Comparison of ENCODE assay signal across 28 cellular contexts in the genomic region with DNA sequence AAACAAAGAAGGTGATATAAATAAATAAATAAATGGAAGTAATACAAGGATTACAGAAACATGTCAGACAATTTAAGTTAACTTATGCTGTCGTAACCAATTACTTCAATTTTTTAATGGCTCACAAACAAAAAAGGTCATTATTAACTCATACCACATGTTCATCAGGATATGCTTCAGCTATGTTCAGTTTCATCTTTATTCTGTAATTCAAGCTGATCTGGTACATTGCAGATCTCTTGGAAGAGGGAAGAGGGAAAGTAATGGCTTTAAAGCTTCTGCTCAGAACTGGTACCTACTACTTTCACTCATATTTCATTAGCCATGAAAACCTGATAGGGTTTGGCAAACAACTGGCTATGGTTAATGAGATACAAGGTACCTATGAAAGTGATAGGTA.
"Had no signal": no experiment of that assay in that cellular context is flagged by ENCODE, and none has a peak within 500 bp of the region (broad histone marks: within the 10 kb centered on the region; RNA-seq: fewer than 3 reads in every experiment).

No MANE protein-coding gene starts in this region.

- H3K4me2 ChIP-seq: neural progenitor cell had no signal

- DNase-seq: natural killer cell; occipital lobe; ovary; posterior cingulate gyrus; psoas muscle; right cardiac atrium; right lobe of liver; sigmoid colon; small intestine; stimulated activated CD4-positive, alpha-beta T cell treated with anti-CD3 and anti-CD28 coated beads, Interleukin-15, amount 100 ng/mL, for 24 hours; stimulated activated CD4-positive, alpha-beta T cell treated with anti-CD3 and anti-CD28 coated beads, Interleukin-2, amount 100 ng/mL, for 24 hours; stimulated activated CD4-positive, alpha-beta T cell treated with anti-CD3 and anti-CD28 coated beads, Interleukin-2, amount 100 ng/mL, for 48 hours; stimulated activated CD4-positive, alpha-beta T cell treated with anti-CD3 and anti-CD28 coated beads, Interleukin-4, amount 100 ng/mL, for 24 hours; stimulated activated naive B cell treated with anti-CD40 and anti-IgM and Interleukin-4, amounts not matched to agents 10 μg/mL and 1 μg/mL and 100 μg/mL, for 72 hours; stimulated activated naive CD4-positive, alpha-beta T cell treated with Interleukin-2 at 50 U/mL for 16 hours; stomach; testis; trophoblast cell; upper lobe of left lung had no signal

- H3K27me3 Mint-ChIP-seq: stimulated activated naive B cell treated with anti-CD40 and anti-IgM and Interleukin-4, amounts not matched to agents 10 μg/mL and 1 μg/mL and 100 μg/mL, for 72 hours had no signal

- H3K27me3 ChIP-seq: neural progenitor cell, ovary, right lobe of liver, sigmoid colon, stomach, suprapubic skin, testis, tibial nerve, upper lobe of left lung, vagina had no signal

- H3K4me3 Mint-ChIP-seq: natural killer cell; nephron; neural progenitor cell; stimulated activated effector memory CD8-positive, alpha-beta T cell treated with anti-CD3 and anti-CD28 coated beads, Interleukin-12 subunit alpha, Interleukin-12 subunit beta, amount 100 ng/mL, for 72 hours; stimulated activated naive B cell treated with anti-CD40 and anti-IgM and Interleukin-4, amounts not matched to agents 10 μg/mL and 1 μg/mL and 100 μg/mL, for 72 hours; stimulated activated naive CD8-positive, alpha-beta T cell treated with anti-CD3 and anti-CD28 coated beads, Interleukin-15, Interleukin-2, amounts not matched to agents 100 ng/mL and 50 ng/mL, for 24 hours had no signal

- H3K36me3 Mint-ChIP-seq: natural killer cell; neural progenitor cell; stimulated activated effector memory CD8-positive, alpha-beta T cell treated with anti-CD3 and anti-CD28 coated beads, Interleukin-12 subunit alpha, Interleukin-12 subunit beta, amount 100 ng/mL, for 72 hours; stimulated activated naive B cell treated with anti-CD40 and anti-IgM and Interleukin-4, amounts not matched to agents 10 μg/mL and 1 μg/mL and 100 μg/mL, for 72 hours had no signal

- H3K9me3 Mint-ChIP-seq: natural killer cell; nephron; neural progenitor cell; stimulated activated effector memory CD8-positive, alpha-beta T cell treated with anti-CD3 and anti-CD28 coated beads, Interleukin-12 subunit alpha, Interleukin-12 subunit beta, amount 100 ng/mL, for 72 hours; stimulated activated naive B cell treated with anti-CD40 and anti-IgM and Interleukin-4, amounts not matched to agents 10 μg/mL and 1 μg/mL and 100 μg/mL, for 72 hours; stimulated activated naive CD8-positive, alpha-beta T cell treated with anti-CD3 and anti-CD28 coated beads, Interleukin-15, Interleukin-2, amounts not matched to agents 100 ng/mL and 50 ng/mL, for 24 hours had no signal

- H3K36me3 ChIP-seq: neural progenitor cell, ovary, right lobe of liver, sigmoid colon, stomach, suprapubic skin, tibial nerve, upper lobe of left lung, vagina had no signal

- H3K4me1 Mint-ChIP-seq: natural killer cell; nephron; neural progenitor cell; stimulated activated naive B cell treated with anti-CD40 and anti-IgM and Interleukin-4, amounts not matched to agents 10 μg/mL and 1 μg/mL and 100 μg/mL, for 72 hours had no signal

- ATAC-seq: natural killer cell; psoas muscle; right cardiac atrium; right lobe of liver; stimulated activated effector memory CD8-positive, alpha-beta T cell treated with anti-CD3 and anti-CD28 coated beads, Interleukin-12 subunit alpha, Interleukin-12 subunit beta, amount 100 ng/mL, for 72 hours; stimulated activated naive B cell treated with anti-CD40 and anti-IgM and Interleukin-4, amounts not matched to agents 10 μg/mL and 1 μg/mL and 100 μg/mL, for 72 hours had no signal

- H3K4me3 ChIP-seq: neural progenitor cell, ovary, psoas muscle, right lobe of liver, sigmoid colon, stomach, suprapubic skin, testis, tibial nerve, upper lobe of left lung, vagina had no signal

- H3K27ac ChIP-seq: neural progenitor cell, ovary, parathyroid adenoma, psoas muscle, right lobe of liver, sigmoid colon, stomach, suprapubic skin, testis, tibial nerve, upper lobe of left lung, vagina had no signal

- H3K79me2 ChIP-seq: parathyroid adenoma had no signal

- H3K27ac Mint-ChIP-seq: natural killer cell; nephron; neural progenitor cell; progenitor cell of endocrine pancreas; stimulated activated effector memory CD8-positive, alpha-beta T cell treated with anti-CD3 and anti-CD28 coated beads, Interleukin-12 subunit alpha, Interleukin-12 subunit beta, amount 100 ng/mL, for 72 hours; stimulated activated naive B cell treated with anti-CD40 and anti-IgM and Interleukin-4, amounts not matched to agents 10 μg/mL and 1 μg/mL and 100 μg/mL, for 72 hours; stimulated activated naive CD8-positive, alpha-beta T cell treated with anti-CD3 and anti-CD28 coated beads, Interleukin-15, Interleukin-2, amounts not matched to agents 100 ng/mL and 50 ng/mL, for 24 hours had no signal

- H3K9ac ChIP-seq: neural progenitor cell, parathyroid adenoma had no signal

- H3K9me3 ChIP-seq: ovary, psoas muscle, right lobe of liver, sigmoid colon, stomach, suprapubic skin, testis, tibial nerve, upper lobe of left lung, vagina had no signal

- H2AFZ ChIP-seq: neural progenitor cell, parathyroid adenoma had no signal

- H3K4me1 ChIP-seq: neural progenitor cell, parathyroid adenoma, psoas muscle, right lobe of liver, sigmoid colon, stomach, suprapubic skin, testis, tibial nerve, upper lobe of left lung, vagina had no signal
